23 cellular contexts compared by ENCODE assay signal in genomic region chr20:11776687-11777086, GRCh38.
DNase-seq lines count a peak whose midpoint lies in the region; ATAC-seq and TF ChIP-seq lines count a peak whose summit lies in the region.
"Had no signal": no experiment of that assay in that cellular context is flagged by ENCODE, and none has a peak within 500 bp of the region (broad histone marks: within the 10 kb centered on the region; RNA-seq: fewer than 3 reads in every experiment).

No MANE protein-coding gene starts in this region.

- no peak overlapping the region for H3K27ac ChIP-seq in IMR-90 (ENCODE audit: insufficient read depth, low read length)
- H3K27ac ChIP-seq in CD4-positive, alpha-beta T cell (ENCODE audit: low read depth, low read length): no peak overlapping the region
- H3K27ac ChIP-seq in SJCRH30: no peak overlapping the region

- intact Hi-C loops in IMR-90 (cut with micrococcal nuclease): loop anchor here (10.0 kb wide), 1 partner anchor 118 kb away; no protein-coding TSS in a partner anchor
- intact Hi-C loops in CD4-positive, alpha-beta T cell (cut with DNase I, micrococcal nuclease): no loop called here

- H2BK120ac ChIP-seq in IMR-90 (ENCODE audit: low read depth, low read length): no peak overlapping the region

- no peak overlapping the region for H2AK9ac ChIP-seq in IMR-90 (replicated peaks; ENCODE audit: low read depth, low read length, poor library complexity)

- no peak for TF ChIP-seq RAD21 in IMR-90 (IDR thresholded peaks at IDR 0.05; ENCODE audit: low read length)

- H2BK20ac ChIP-seq in IMR-90 (ENCODE audit: low read depth, low read length): no peak overlapping the region; the same call in none of the 2 replicates

- no peak for ATAC-seq in IMR-90 (ENCODE audit: low read depth)
- no peak for ATAC-seq in CD4-positive, alpha-beta T cell (ENCODE audit: poor library complexity)
- ATAC-seq: PC-3, Right ventricle myocardium inferior had no signal

- DNase-seq in EL (peak; percentile 11), IMR-90 (peak; percentile 32), fibroblast of mammary gland (ENCODE audit: low read depth) (peak; percentile 2), SJCRH30 (no peak), RKO (ENCODE audit: low spot score) (no peak)
- DNase-seq in CD4-positive, alpha-beta T cell: no peak
- DNase-seq in stimulated activated CD4-positive, alpha-beta T cell treated with anti-CD3 and anti-CD28 coated beads, Interleukin-4, amount 100 ng/mL, for 1 hour: no peak
- DNase-seq: C1 segment of cervical spinal cord; Calu3; CD8-positive, alpha-beta memory T cell; DMS79 treated with DMSO at 0.1 percent for 48 hours; H7; KBM-7; MG63; NCI-H1105 treated with DMSO at 0.1 percent for 48 hours; NCI-H2029; NCI-H446; NCI-H524 treated with DMSO at 0.1 percent for 48 hours; NCI-H82; NK-92 treated with Interleukin-12 subunit alpha and Interleukin-12 subunit beta, amount 100 ng/mL, for 24 hours; PC-3 had no signal

- no peak overlapping the region for H2AK5ac ChIP-seq in IMR-90 (ENCODE audit: low read depth, low read length)

- H3K18ac ChIP-seq in IMR-90 (ENCODE audit: low read depth, low read length): no peak overlapping the region

- POLR2A ChIA-PET in IMR-90 (lab: Charles Lee; ENCODE audit: unreplicated experiment): no interaction called here
- POLR2A ChIA-PET in CD4-positive, alpha-beta T cell (lab: Charles Lee): no interaction called here

- H4K20me1 ChIP-seq in IMR-90 (ENCODE audit: insufficient read depth, low read length): no peaks in the 10 kb centered on the region

- H3K36me3 Mint-ChIP-seq in CD4-positive, alpha-beta T cell (ENCODE audit: low read depth): no peaks in the 10 kb centered on the region
- H3K36me3 Mint-ChIP-seq: CD8-positive, alpha-beta memory T cell had no signal

- no CpG with 5 or more reads among the region's 2 CpGs for WGBS in IMR-90 (ENCODE audit: extremely low coverage in 2 of 2, insufficient read length in 1 of 2), 2 experiments

- H4K91ac ChIP-seq in IMR-90 (ENCODE audit: insufficient read depth, low read depth, low read length): no peak overlapping the region

- no peak for TF ChIP-seq CTCF in IMR-90 (conservative IDR thresholded peaks at IDR 0.05; ENCODE audit: low read depth, low read length)
- no peak for TF ChIP-seq CTCF in fibroblast of mammary gland (conservative IDR thresholded peaks at IDR 0.05; ENCODE audit: control insufficient read depth, insufficient read depth, low read depth, low read length)
- no peak for TF ChIP-seq CTCF in CD4-positive, alpha-beta T cell (IDR thresholded peaks at IDR 0.05)

- no peak overlapping the region for H3K23ac ChIP-seq in IMR-90 (ENCODE audit: low read depth, low read length)

- CTCF ChIA-PET in IMR-90 (lab: Yijun Ruan, JAX): no interaction called here
- CTCF ChIA-PET in CD4-positive, alpha-beta T cell (lab: Charles Lee): no interaction called here

- no peak overlapping the region for H2BK5ac ChIP-seq in IMR-90 (ENCODE audit: low read depth, low read length, poor library complexity, severe bottlenecking)

- no peak overlapping the region for H3K4me3 Mint-ChIP-seq in CD4-positive, alpha-beta T cell
- H3K4me3 Mint-ChIP-seq: CD8-positive, alpha-beta memory T cell had no signal

- no peak overlapping the region for H3K27ac Mint-ChIP-seq in CD4-positive, alpha-beta T cell
- H3K27ac Mint-ChIP-seq: CD8-positive, alpha-beta memory T cell had no signal

- H4K8ac ChIP-seq in IMR-90 (ENCODE audit: low read depth in 2 of 2, low read length in 2 of 2): no peak overlapping the region

- H3K36me3 ChIP-seq in IMR-90 (ENCODE audit: control insufficient read depth, insufficient read depth, low read length): no peaks in the 10 kb centered on the region
- H3K36me3 ChIP-seq in SJCRH30: no peaks in the 10 kb centered on the region
- H3K36me3 ChIP-seq: MG63, SJSA1 had no signal

- H3K9me1 ChIP-seq in IMR-90 (ENCODE audit: insufficient read depth, low read length): no peaks in the 10 kb centered on the region

- peaks cover 7% of the 10 kb centered on the region for H3K9me3 Mint-ChIP-seq in CD4-positive, alpha-beta T cell

- H3K27me3 Mint-ChIP-seq in CD4-positive, alpha-beta T cell: no peaks in the 10 kb centered on the region
- H3K27me3 Mint-ChIP-seq: CD8-positive, alpha-beta memory T cell had no signal

- H3K27me3 ChIP-seq in IMR-90 (ENCODE audit: control insufficient read depth, insufficient read depth, low read length) (no peaks in the 10 kb centered on the region), SJCRH30 (no peaks in the 10 kb centered on the region)
- H3K27me3 ChIP-seq in CD4-positive, alpha-beta T cell (ENCODE audit: control insufficient read depth, insufficient read depth, low read length): no peaks in the 10 kb centered on the region
- H3K27me3 ChIP-seq: MG63, SJSA1 had no signal

- in situ Hi-C loops in IMR-90 (cut with MboI; ENCODE audit: low sequenced_read_pairs): no loop called here

- H3K9me3 ChIP-seq in IMR-90 (ENCODE audit: control insufficient read depth, insufficient read depth, low read length) (no peaks in the 10 kb centered on the region), SJCRH30 (replicated peaks) (no peaks in the 10 kb centered on the region)
- no peaks in the 10 kb centered on the region for H3K9me3 ChIP-seq in CD4-positive, alpha-beta T cell (ENCODE audit: control insufficient read depth, low read length)
- H3K9me3 ChIP-seq: SJSA1 had no signal

- no peak overlapping the region for H4K5ac ChIP-seq in IMR-90 (ENCODE audit: low read depth, low read length)

- H3K4ac ChIP-seq in IMR-90 (ENCODE audit: low read depth, low read length): no peak overlapping the region

- no peak overlapping the region for H2AFZ ChIP-seq in IMR-90 (replicated peaks; ENCODE audit: low read length, poor library complexity)

- peaks cover 5% of the 10 kb centered on the region for H3K4me1 ChIP-seq in IMR-90 (ENCODE audit: control insufficient read depth, insufficient read depth, low read length)
- H3K4me1 ChIP-seq in SJCRH30: no peaks in the 10 kb centered on the region

- no peak overlapping the region for H3K4me2 ChIP-seq in IMR-90 (ENCODE audit: low read depth, low read length)

- no TSS peak for BruUV-seq in IMR-90 (replicated peaks; lab: Mats Ljungman, UMichigan)

- dilution Hi-C loops in IMR-90 (cut with HindIII; ENCODE audit: low sequenced_read_pairs, unreplicated experiment): no loop called here

- H2BK15ac ChIP-seq in IMR-90 (ENCODE audit: low read depth, low read length): peak overlapping the region; percentile 21; the same call in 1 of the 3 replicates

- no peak overlapping the region for H3K14ac ChIP-seq in IMR-90 (replicated peaks; ENCODE audit: low read depth, low read length)

- H3K56ac ChIP-seq in IMR-90 (ENCODE audit: extremely low read depth, insufficient read depth, low read length): no peak overlapping the region

- no peak overlapping the region for H3K9ac ChIP-seq in IMR-90 (ENCODE audit: low read depth, low read length)

- no peaks in the 10 kb centered on the region for H3K4me1 Mint-ChIP-seq in CD4-positive, alpha-beta T cell (ENCODE audit: low read depth)
- H3K4me1 Mint-ChIP-seq: CD8-positive, alpha-beta memory T cell had no signal

- H3K4me3 ChIP-seq in IMR-90 (ENCODE audit: insufficient read depth, low read depth, low read length) (no peak overlapping the region), fibroblast of mammary gland (ENCODE audit: control insufficient read depth, low read depth, low read length) (no peak overlapping the region), SJCRH30 (no peak overlapping the region)
- H3K4me3 ChIP-seq: MG63, SJSA1 had no signal

- H3K79me1 ChIP-seq in IMR-90 (ENCODE audit: low read depth in 1 of 2, low read length in 2 of 2): no peaks in the 10 kb centered on the region

- no peak for TF ChIP-seq POLR2A in IMR-90 (IDR thresholded peaks at IDR 0.05; ENCODE audit: low read depth, low read length)

TF ChIP-seq in IMR-90, 13 proteins besides CTCF, POLR2A, EP300 and RAD21:
- no peak for TF ChIP-seq RCOR1 (IDR thresholded peaks at IDR 0.05; ENCODE audit: insufficient replicate concordance, low read length)
- no peak for TF ChIP-seq BHLHE40 (IDR thresholded peaks at IDR 0.05; ENCODE audit: low read depth, low read length)
- TF ChIP-seq ELK1 (IDR thresholded peaks at IDR 0.05; ENCODE audit: borderline replicate concordance, low read depth, low read length): no peak
- no peak for TF ChIP-seq FOS (IDR thresholded peaks at IDR 0.05; ENCODE audit: low read depth, low read length)
- no peak for TF ChIP-seq RFX5 (IDR thresholded peaks at IDR 0.05; ENCODE audit: low read depth, low read length)
- TF ChIP-seq MAFK (IDR thresholded peaks at IDR 0.05; ENCODE audit: low read depth, low read length): no peak
- no peak for TF ChIP-seq SMC3 (IDR thresholded peaks at IDR 0.05; ENCODE audit: low read depth, low read length)
- no peak for TF ChIP-seq MXI1 (IDR thresholded peaks at IDR 0.05; ENCODE audit: borderline replicate concordance, low read depth, low read length)
- TF ChIP-seq MAZ (IDR thresholded peaks at IDR 0.05; ENCODE audit: borderline replicate concordance, low read depth, low read length): no peak
- TF ChIP-seq CEBPB (IDR thresholded peaks at IDR 0.05; ENCODE audit: low read depth, low read length): no peak
- TF ChIP-seq USF2 (IDR thresholded peaks at IDR 0.05; ENCODE audit: low read depth, low read length): no peak
- no peak for TF ChIP-seq NFE2L2 (IDR thresholded peaks at IDR 0.05; ENCODE audit: low read depth, low read length)

Comparison
In these comparisons a context has a peak if more than half of its experiments do, and no peak if none do; other contexts are left out.
1. DNase-seq: peak in EL (single experiment), IMR-90 (single experiment) and fibroblast of mammary gland (single experiment); none in CD4-positive, alpha-beta T cell (0 of 10), SJCRH30 (0 of 2), stimulated activated CD4-positive, alpha-beta T cell treated with anti-CD3 and anti-CD28 coated beads, Interleukin-4, amount 100 ng/mL, for 1 hour (single experiment) and RKO (single experiment).